ENCODE assay signal across 8 cellular contexts in genomic region chrX:135484636-135485289, GRCh38. TPM values are rescaled to one million over a fixed set of nuclear protein-coding genes. Genes with fewer than 3 reads are reported as not detected.
A peak's percentile ranks its signal among the peaks of the same experiment; 100 is the strongest.
DNase-seq lines count a peak whose midpoint lies in the region; TF ChIP-seq lines count a peak whose summit lies in the region.

No MANE protein-coding gene starts in this region.

- DNase-seq in activated CD4-positive, alpha-beta T cell treated with anti-CD3 and anti-CD28 coated beads, Interleukin-2, amount 10 ng/mL, durations not matched to agents 24 days and 14 days = peak; percentile 70
- DNase-seq in activated CD4-positive, alpha-beta T cell treated with anti-CD3 and anti-CD28 coated beads for 1 hour = no peak
- peak; percentile 46 for DNase-seq in SW480 (ENCODE audit: low spot score)
- DNase-seq in fibroblast of villous mesenchyme (ENCODE audit: low read depth) = peak; percentile 62
- peak; percentile 12 for DNase-seq in retina
- DNase-seq in activated effector memory CD4-positive, alpha-beta T cell treated with Interleukin-2 at 50 U/mL for 16 hours = no peak
- no peak for DNase-seq in activated CD4-positive, CD25-positive, alpha-beta regulatory T cell treated with anti-CD3 and anti-CD28 coated beads, Interleukin-2, amount 50 U/mL, for 72 hours

- peaks cover 3% of the 10 kb centered on the region for H3K27me3 Mint-ChIP-seq in activated CD4-positive, alpha-beta T cell treated with anti-CD3 and anti-CD28 coated beads, Interleukin-2, amount 10 ng/mL, durations not matched to agents 24 days and 14 days

- H3K9me3 Mint-ChIP-seq in activated CD4-positive, alpha-beta T cell treated with anti-CD3 and anti-CD28 coated beads, Interleukin-2, amount 10 ng/mL, durations not matched to agents 24 days and 14 days = no peaks in the 10 kb centered on the region

- intact Hi-C loops in activated CD4-positive, alpha-beta T cell treated with anti-CD3 and anti-CD28 coated beads, Interleukin-2, amount 10 ng/mL, durations not matched to agents 24 days and 14 days (cut with micrococcal nuclease) = loop anchor here (1.0 to 5.0 kb wide), 2 partner anchors 112 to 213 kb away; no protein-coding TSS in a partner anchor

- no peak overlapping the region for H3K27ac Mint-ChIP-seq in activated CD4-positive, alpha-beta T cell treated with anti-CD3 and anti-CD28 coated beads, Interleukin-2, amount 10 ng/mL, durations not matched to agents 24 days and 14 days

- H3K4me1 Mint-ChIP-seq in activated CD4-positive, alpha-beta T cell treated with anti-CD3 and anti-CD28 coated beads, Interleukin-2, amount 10 ng/mL, durations not matched to agents 24 days and 14 days = peaks cover 3% of the 10 kb centered on the region

- H3K4me3 Mint-ChIP-seq in activated CD4-positive, alpha-beta T cell treated with anti-CD3 and anti-CD28 coated beads, Interleukin-2, amount 10 ng/mL, durations not matched to agents 24 days and 14 days = no peak overlapping the region

- no peak for TF ChIP-seq EP300 in Ishikawa (IDR thresholded peaks at IDR 0.05; ENCODE audit: borderline replicate concordance)

- H3K4me3 ChIP-seq in fibroblast of villous mesenchyme (ENCODE audit: low read depth, low read length) = no peak overlapping the region

- H3K36me3 Mint-ChIP-seq in activated CD4-positive, alpha-beta T cell treated with anti-CD3 and anti-CD28 coated beads, Interleukin-2, amount 10 ng/mL, durations not matched to agents 24 days and 14 days (ENCODE audit: low read depth) = no peaks in the 10 kb centered on the region

- TF ChIP-seq RAD21 in Ishikawa (IDR thresholded peaks at IDR 0.05; ENCODE audit: low read depth) = peak; percentile 63

- peak; percentile 59 for TF ChIP-seq CTCF in fibroblast of villous mesenchyme (IDR thresholded peaks at IDR 0.05; ENCODE audit: insufficient read depth, low read depth, low read length)

TF ChIP-seq in Ishikawa, 13 proteins besides CTCF, POLR2A, EP300 and RAD21:
- no peak for TF ChIP-seq NFIC (IDR thresholded peaks at IDR 0.05)
- TF ChIP-seq USF1 (IDR thresholded peaks at IDR 0.05) = no peak
- TF ChIP-seq REST (IDR thresholded peaks at IDR 0.05; ENCODE audit: low read depth) = no peak
- TF ChIP-seq MAX (IDR thresholded peaks at IDR 0.05) = no peak
- no peak for TF ChIP-seq CREB1 (IDR thresholded peaks at IDR 0.05; ENCODE audit: low read depth)
- no peak for TF ChIP-seq CEBPB (IDR thresholded peaks at IDR 0.05)
- TF ChIP-seq TCF12 (IDR thresholded peaks at IDR 0.05; ENCODE audit: low read depth) = no peak

RNA-seq across cellular contexts. Expression of gene INTS6L, which starts 35.7 kb away (rescaled TPM):
- total RNA-seq in activated CD4-positive, alpha-beta T cell treated with anti-CD3 and anti-CD28 coated beads, Interleukin-2, amount 10 ng/mL, durations not matched to agents 24 days and 14 days = 30.6 and 35.7 TPM in 2 replicates
- total RNA-seq in fibroblast of villous mesenchyme = 6.8 and 8.2 TPM in 2 replicates

Comparison
In these comparisons a context has a peak if more than half of its experiments do, and no peak if none do; other contexts are left out.
1. DNase-seq: peak in activated CD4-positive, alpha-beta T cell treated with anti-CD3 and anti-CD28 coated beads, Interleukin-2, amount 10 ng/mL, durations not matched to agents 24 days and 14 days (single experiment), SW480 (single experiment), fibroblast of villous mesenchyme (single experiment) and retina (single experiment); none in activated CD4-positive, alpha-beta T cell treated with anti-CD3 and anti-CD28 coated beads for 1 hour (single experiment), activated effector memory CD4-positive, alpha-beta T cell treated with Interleukin-2 at 50 U/mL for 16 hours (single experiment) and activated CD4-positive, CD25-positive, alpha-beta regulatory T cell treated with anti-CD3 and anti-CD28 coated beads, Interleukin-2, amount 50 U/mL, for 72 hours (single experiment).